23 cellular contexts compared by ENCODE assay signal in genomic region chr6:144390202-144390601, GRCh38.
"Had no signal": no experiment of that assay in that cellular context is flagged by ENCODE, and none has a peak within 500 bp of the region (broad histone marks: within the 10 kb centered on the region; RNA-seq: fewer than 3 reads in every experiment).

No MANE protein-coding gene starts in this region.

- H3K36me3 ChIP-seq: right lobe of liver, tibial artery, upper lobe of left lung, uterus had no signal

- H3K27me3 Mint-ChIP-seq: stimulated activated memory B cell treated with anti-CD40 and anti-IgM and Interleukin-4, amounts not matched to agents 10 μg/mL and 1 μg/mL and 100 μg/mL, for 72 hours; stimulated activated naive CD8-positive, alpha-beta T cell treated with anti-CD3 and anti-CD28 coated beads, Interleukin-15, Interleukin-2, amounts not matched to agents 100 ng/mL and 50 ng/mL, for 24 hours had no signal

- H3K4me3 ChIP-seq: dorsolateral prefrontal cortex, heart left ventricle, mucosa of descending colon, psoas muscle, right lobe of liver, spleen, tibial artery, upper lobe of left lung, uterus had no signal

- H3K4me1 ChIP-seq: psoas muscle, uterus had no signal

- H3K27me3 ChIP-seq: dorsolateral prefrontal cortex, heart left ventricle, right lobe of liver, spleen, tibial artery, upper lobe of left lung, uterus had no signal

- DNase-seq: cortex of kidney; dorsolateral prefrontal cortex; effector memory CD4-positive, alpha-beta T cell; heart left ventricle; hippocampal formation; kidney glomerular epithelial cell; mammary epithelial cell; mucosa of descending colon; psoas muscle; retina; right lobe of liver; spleen; stimulated activated CD4-positive, alpha-beta T cell treated with anti-CD3 and anti-CD28 coated beads, Interleukin-15, amount 100 ng/mL, for 24 hours; stimulated activated CD4-positive, alpha-beta T cell treated with anti-CD3 and anti-CD28 coated beads, Interleukin-1b, Interleukin-23, amount 100 ng/mL, for 48 hours; stimulated activated CD4-positive, alpha-beta T cell treated with anti-CD3 and anti-CD28 coated beads, Interleukin-4, amount 100 ng/mL, for 24 hours; tibial artery; upper lobe of left lung; uterus had no signal

- H3K27ac ChIP-seq: dorsolateral prefrontal cortex, heart left ventricle, psoas muscle, right lobe of liver, spleen, upper lobe of left lung, uterus had no signal

- H3K9me3 Mint-ChIP-seq: nephron had no signal

- H3K27ac Mint-ChIP-seq: nephron; stimulated activated memory B cell treated with anti-CD40 and anti-IgM and Interleukin-4, amounts not matched to agents 10 μg/mL and 1 μg/mL and 100 μg/mL, for 72 hours; stimulated activated naive CD8-positive, alpha-beta T cell treated with anti-CD3 and anti-CD28 coated beads, Interleukin-15, Interleukin-2, amounts not matched to agents 100 ng/mL and 50 ng/mL, for 24 hours had no signal

- ATAC-seq: esophagus mucosa; heart left ventricle; left lobe of liver; mucosa of descending colon; psoas muscle; right lobe of liver; stimulated activated memory B cell treated with anti-CD40 and anti-IgM and Interleukin-4, amounts not matched to agents 10 μg/mL and 1 μg/mL and 100 μg/mL, for 72 hours had no signal

- H3K4me3 Mint-ChIP-seq: nephron; stimulated activated memory B cell treated with anti-CD40 and anti-IgM and Interleukin-4, amounts not matched to agents 10 μg/mL and 1 μg/mL and 100 μg/mL, for 72 hours; stimulated activated naive CD8-positive, alpha-beta T cell treated with anti-CD3 and anti-CD28 coated beads, Interleukin-15, Interleukin-2, amounts not matched to agents 100 ng/mL and 50 ng/mL, for 24 hours had no signal

- H3K9me3 ChIP-seq: heart left ventricle, mucosa of descending colon, psoas muscle, right lobe of liver, spleen, tibial artery, upper lobe of left lung, uterus had no signal
